Comparison of ENCODE assay signal across 8 cellular contexts in genomic region chr15:78811825-78812183, GRCh38. TPM values are rescaled to one million over a fixed set of nuclear protein-coding genes. Genes with fewer than 3 reads are reported as not detected.
DNase-seq lines count a peak whose midpoint lies in the region; ATAC-seq, FAIRE-seq and TF ChIP-seq lines count a peak whose summit lies in the region.

No MANE protein-coding gene starts in this region.

- dilution Hi-C loops in keratinocyte (cut with MboI; ENCODE audit: extremely low pct_ligation_motif_present, low sequenced_read_pairs) = no loop called here

- H3K4me2 ChIP-seq in keratinocyte (ENCODE audit: control insufficient read depth, extremely low read depth, insufficient read depth, low read depth, low read length) = peak overlapping the region; percentile 17

- H3K4me3 ChIP-seq in keratinocyte (ENCODE audit: control insufficient read depth in 2 of 3, extremely low read depth in 1 of 3, insufficient read depth in 2 of 3, low read depth in 1 of 3, low read length in 3 of 3) (peak overlapping the region; percentile 20 to 44 (median 33)), thyroid gland (replicated peaks in 1 of 3) (peak overlapping the region in 2 of 3 donors; percentile 23 to 62)

- FAIRE-seq in keratinocyte (lab: Jason Lieb, UNC) = no peak

- H2AFZ ChIP-seq in keratinocyte (ENCODE audit: control insufficient read depth, low read length) = peak overlapping the region; percentile 58

- H3K27ac ChIP-seq in keratinocyte (ENCODE audit: control insufficient read depth, insufficient read depth, low read length) = no peak overlapping the region
- H3K27ac ChIP-seq in thyroid gland = peak overlapping the region in 2 of 3 donors; percentile 15 to 58

- H3K27ac Mint-ChIP-seq in activated CD4-positive, alpha-beta T cell treated with anti-CD3 and anti-CD28 coated beads, Interleukin-2, amount 10 ng/mL, durations not matched to agents 7 days and 5 days = no peak overlapping the region
- no peak overlapping the region for H3K27ac Mint-ChIP-seq in activated CD8-positive, alpha-beta T cell treated with anti-CD3 and anti-CD28 coated beads for 36 hours

- peaks cover 50% of the 10 kb centered on the region for H3K27me3 Mint-ChIP-seq in activated CD4-positive, alpha-beta T cell treated with anti-CD3 and anti-CD28 coated beads, Interleukin-2, amount 10 ng/mL, durations not matched to agents 7 days and 5 days
- H3K27me3 Mint-ChIP-seq in activated CD8-positive, alpha-beta T cell treated with anti-CD3 and anti-CD28 coated beads for 36 hours = peaks cover 39% of the 10 kb centered on the region

- H4K20me1 ChIP-seq in keratinocyte (ENCODE audit: control insufficient read depth, extremely low read depth, insufficient read depth, low read length) = no peaks in the 10 kb centered on the region

- POLR2A ChIA-PET in activated CD4-positive, alpha-beta T cell treated with anti-CD3 and anti-CD28 coated beads, Interleukin-2, amount 10 ng/mL, durations not matched to agents 7 days and 5 days (lab: Charles Lee) = no interaction called here
- POLR2A ChIA-PET in activated CD8-positive, alpha-beta T cell treated with anti-CD3 and anti-CD28 coated beads for 36 hours (lab: Charles Lee) = interaction anchor here (0.6 to 0.8 kb wide), 2 partner anchors 10 to 239 kb away, joined by 3 read pairs; no protein-coding TSS in a partner anchor

- H3K9me1 ChIP-seq in keratinocyte (ENCODE audit: control insufficient read depth, extremely low read depth, insufficient read depth, low read length) = no peaks in the 10 kb centered on the region

- H3K9me3 ChIP-seq in keratinocyte (ENCODE audit: control insufficient read depth, low read depth, low read length) (no peaks in the 10 kb centered on the region), thyroid gland (no peaks in the 10 kb centered on the region)

- no peak overlapping the region for H3K9ac ChIP-seq in keratinocyte (ENCODE audit: control insufficient read depth, extremely low read depth, insufficient read depth, low read length)

- peak; percentile 29 for ATAC-seq in activated CD8-positive, alpha-beta T cell treated with anti-CD3 and anti-CD28 coated beads for 36 hours
- ATAC-seq in HG03196 (IDR thresholded peaks at IDR 0.05; ENCODE audit: unreplicated experiment) = no peak

- peaks cover 28% of the 10 kb centered on the region for H3K27me3 ChIP-seq in keratinocyte (ENCODE audit: control insufficient read depth, extremely low read depth, insufficient read depth, low read length)
- H3K27me3 ChIP-seq in thyroid gland = no peaks in the 10 kb centered on the region

- H3K79me2 ChIP-seq in keratinocyte (ENCODE audit: control insufficient read depth, insufficient read depth, low read length) = no peaks in the 10 kb centered on the region

- CTCF ChIA-PET in activated CD4-positive, alpha-beta T cell treated with anti-CD3 and anti-CD28 coated beads, Interleukin-2, amount 10 ng/mL, durations not matched to agents 7 days and 5 days (lab: Charles Lee) = interaction anchor here (1.4 to 2.6 kb wide), 3 partner anchors 11 to 61 kb away, joined by 3 to 8 read pairs (median 4); no protein-coding TSS in a partner anchor
- CTCF ChIA-PET in activated CD8-positive, alpha-beta T cell treated with anti-CD3 and anti-CD28 coated beads for 36 hours (lab: Charles Lee) = interaction anchor here (0.6 to 1.8 kb wide), 16 partner anchors 9 to 373 kb away, joined by 3 to 6 read pairs (median 4); no protein-coding TSS in a partner anchor

- 44 to 70% methylated on average over 5 to 14 of the region's 24 CpGs for WGBS in thyroid gland, 2 donors

- intact Hi-C loops in activated CD8-positive, alpha-beta T cell treated with anti-CD3 and anti-CD28 coated beads for 36 hours (cut with micrococcal nuclease) = loop anchor here (10.0 kb wide), 1 partner anchor 47 kb away; no protein-coding TSS in a partner anchor
- intact Hi-C loops in thyroid gland (cut with DNase I) = no loop called here

- H3K4me1 Mint-ChIP-seq in activated CD4-positive, alpha-beta T cell treated with anti-CD3 and anti-CD28 coated beads, Interleukin-2, amount 10 ng/mL, durations not matched to agents 7 days and 5 days = peaks cover 10% of the 10 kb centered on the region
- H3K4me1 Mint-ChIP-seq in activated CD8-positive, alpha-beta T cell treated with anti-CD3 and anti-CD28 coated beads for 36 hours (ENCODE audit: low read depth) = peaks cover 6% of the 10 kb centered on the region

- peaks cover 9% of the 10 kb centered on the region for H3K9me3 Mint-ChIP-seq in activated CD4-positive, alpha-beta T cell treated with anti-CD3 and anti-CD28 coated beads, Interleukin-2, amount 10 ng/mL, durations not matched to agents 7 days and 5 days
- H3K9me3 Mint-ChIP-seq in activated CD8-positive, alpha-beta T cell treated with anti-CD3 and anti-CD28 coated beads for 36 hours = peaks cover 3% of the 10 kb centered on the region

- H3K36me3 Mint-ChIP-seq in activated CD4-positive, alpha-beta T cell treated with anti-CD3 and anti-CD28 coated beads, Interleukin-2, amount 10 ng/mL, durations not matched to agents 7 days and 5 days (ENCODE audit: low read depth) = peaks cover 7% of the 10 kb centered on the region
- peaks cover 3% of the 10 kb centered on the region for H3K36me3 Mint-ChIP-seq in activated CD8-positive, alpha-beta T cell treated with anti-CD3 and anti-CD28 coated beads for 36 hours (ENCODE audit: low read depth)

- H3K4me1 ChIP-seq in keratinocyte (ENCODE audit: control insufficient read depth, extremely low read depth, insufficient read depth, low read length) = no peaks in the 10 kb centered on the region
- H3K4me1 ChIP-seq in thyroid gland = peaks cover 7 to 19% of the 10 kb centered on the region in 2 donors

- TF ChIP-seq CTCF in activated CD8-positive, alpha-beta T cell treated with anti-CD3 and anti-CD28 coated beads for 36 hours (IDR thresholded peaks at IDR 0.05) = no peak
- no peak for TF ChIP-seq CTCF in keratinocyte (optimal IDR thresholded peaks at IDR 0.05 in 1 of 3, IDR thresholded peaks at IDR 0.05 in 1 of 3, conservative IDR thresholded peaks at IDR 0.05 in 1 of 3; ENCODE audit: extremely low read depth in 1 of 3, insufficient read depth in 2 of 3, low read length in 3 of 3)
- no peak for TF ChIP-seq CTCF in thyroid gland (IDR thresholded peaks at IDR 0.05)

- DNase-seq in activated CD4-positive, alpha-beta T cell treated with anti-CD3 and anti-CD28 coated beads, Interleukin-2, amount 10 ng/mL, durations not matched to agents 7 days and 5 days = no peak
- no peak for DNase-seq in activated CD4-positive, alpha-beta T cell treated with anti-CD3 and anti-CD28 coated beads, Interleukin-2, amount 50 U/mL, for 1 hour
- no peak for DNase-seq in activated CD8-positive, alpha-beta T cell treated with anti-CD3 and anti-CD28 coated beads for 36 hours
- no peak for DNase-seq in keratinocyte (ENCODE audit: low read depth, low spot score)
- DNase-seq in thyroid gland = peak in 1 of 2 donors; percentile 11
- DNase-seq in stimulated activated CD4-positive, alpha-beta T cell treated with anti-CD3 and anti-CD28 coated beads, Interleukin-4, amount 100 ng/mL, for 24 hours = no peak
- DNase-seq in NCI-H1417 (lab: John Stamatoyannopoulos, UW) = no peak

- no peaks in the 10 kb centered on the region for H3K36me3 ChIP-seq in keratinocyte (ENCODE audit: control insufficient read depth in 2 of 2, extremely low read depth in 1 of 2, insufficient read depth in 2 of 2, low read length in 2 of 2)
- H3K36me3 ChIP-seq in thyroid gland = no peaks in the 10 kb centered on the region

- TF ChIP-seq POLR2A in thyroid gland (IDR thresholded peaks at IDR 0.05) = no peak

- H3K4me3 Mint-ChIP-seq in activated CD4-positive, alpha-beta T cell treated with anti-CD3 and anti-CD28 coated beads, Interleukin-2, amount 10 ng/mL, durations not matched to agents 7 days and 5 days = peak overlapping the region; percentile 63
- peak overlapping the region; percentile 63 for H3K4me3 Mint-ChIP-seq in activated CD8-positive, alpha-beta T cell treated with anti-CD3 and anti-CD28 coated beads for 36 hours

RNA-seq across cellular contexts. Expression of gene ADAMTS7, which starts 0.5 kb away (rescaled TPM):
- under 1 TPM; 0.10 to 0.12 TPM for total RNA-seq in activated CD4-positive, alpha-beta T cell treated with anti-CD3 and anti-CD28 coated beads, Interleukin-2, amount 10 ng/mL, durations not matched to agents 7 days and 5 days
- under 1 TPM; 0.23 to 0.60 TPM for total RNA-seq in activated CD8-positive, alpha-beta T cell treated with anti-CD3 and anti-CD28 coated beads for 36 hours
- 0.13 to 0.68 TPM (median 0.24 TPM) in 3 replicates for polyA plus RNA-seq in keratinocyte
- polyA plus RNA-seq in keratinocyte (2011; ENCODE audit: low read depth) = 0.16 TPM
- polyA plus RNA-seq in keratinocyte (2011; cell fraction: cytosol; rRNA removed) = 0.05 and 0.18 TPM in 2 replicates
- polyA plus RNA-seq in keratinocyte (2011; cell fraction: nucleus; rRNA removed) = 1.5 and 2.8 TPM in 2 replicates
- polyA plus RNA-seq in keratinocyte (2012; ENCODE audit: low replicate concordance) = 0.34 and 0.42 TPM in 2 replicates
- 0.13 to 0.89 TPM (median 0.26 TPM) in 3 replicates for polyA minus RNA-seq in keratinocyte
- 0.77 TPM for polyA minus RNA-seq in keratinocyte (2011; cell fraction: cytosol; rRNA and poly(A)+ RNA removed)
- polyA minus RNA-seq in keratinocyte (2011; cell fraction: nucleus; rRNA and poly(A)+ RNA removed) = 1.6 and 2.7 TPM in 2 replicates
- total RNA-seq in thyroid gland = 1 to 10 TPM in 3 of 4 donors, under 1 TPM in 1; 0.68 to 2.5 (median 1.8) TPM
